8 cellular contexts compared by ENCODE assay signal in genomic region chr2:15560404-15560987, GRCh38. TPM values are rescaled to one million over a fixed set of nuclear protein-coding genes. Genes with fewer than 3 reads are reported as not detected.
A peak's percentile ranks its signal among the peaks of the same experiment; 100 is the strongest.
DNase-seq lines count a peak whose midpoint lies in the region; ATAC-seq, FAIRE-seq and TF ChIP-seq lines count a peak whose summit lies in the region.

No MANE protein-coding gene starts in this region.

- BruUV-seq in PC-9 (replicated peaks; lab: Mats Ljungman, UMichigan), result TSS peak; percentile 51

- CTCF ChIA-PET in CD8-positive, alpha-beta memory T cell (lab: Charles Lee), result interaction anchor here (1.8 kb wide), 1 partner anchor 12 kb away, joined by 4 read pairs; no protein-coding TSS in a partner anchor
- CTCF ChIA-PET in PC-9 (lab: Charles Lee), result no interaction called here

- dilution Hi-C loops in keratinocyte (cut with MboI; ENCODE audit: extremely low pct_ligation_motif_present, low sequenced_read_pairs), result no loop called here

- ATAC-seq in GM19372 (IDR thresholded peaks at IDR 0.05; ENCODE audit: low read depth, unreplicated experiment), result peak; percentile 31
- ATAC-seq in HG03378 (IDR thresholded peaks at IDR 0.05; ENCODE audit: unreplicated experiment), result peak; percentile 43

- no peak for FAIRE-seq in keratinocyte (lab: Jason Lieb, UNC)

- H2AFZ ChIP-seq in PC-9 (peak overlapping the region; percentile 100), keratinocyte (ENCODE audit: control insufficient read depth, low read length) (peak overlapping the region; percentile 99), smooth muscle cell (ENCODE audit: low read depth) (peak overlapping the region; percentile 52)

- H3F3A ChIP-seq in PC-9 (ENCODE audit: insufficient read depth, low read depth) (no peaks in the 10 kb centered on the region), smooth muscle cell (ENCODE audit: low read depth) (peaks cover 4% of the 10 kb centered on the region)

- H3K36me3 ChIP-seq in CD8-positive, alpha-beta memory T cell (ENCODE audit: insufficient read depth, low read length), result peaks cover 6% of the 10 kb centered on the region
- H3K36me3 ChIP-seq in PC-9 (ENCODE audit: low read depth), result no peaks in the 10 kb centered on the region
- H3K36me3 ChIP-seq in breast epithelium, result no peaks in the 10 kb centered on the region
- H3K36me3 ChIP-seq in keratinocyte (ENCODE audit: control insufficient read depth in 2 of 2, extremely low read depth in 1 of 2, insufficient read depth in 2 of 2, low read length in 2 of 2), result peaks cover 0 to 3% of the 10 kb centered on the region in 2 experiments
- no peaks in the 10 kb centered on the region for H3K36me3 ChIP-seq in smooth muscle cell (ENCODE audit: low read depth)

- H3K9me3 Mint-ChIP-seq in CD8-positive, alpha-beta memory T cell, result no peaks in the 10 kb centered on the region

- peak overlapping the region; percentile 95 to 100 (median 100) for H3K4me3 Mint-ChIP-seq in CD8-positive, alpha-beta memory T cell

- WGBS in smooth muscle cell (ENCODE audit: low lambda C conversion rate), result 2% methylated on average over 24 of the region's 28 CpGs

- H3K4me1 Mint-ChIP-seq in CD8-positive, alpha-beta memory T cell, result peaks cover 37 to 49% (median 40%) of the 10 kb centered on the region in 3 donors

- POLR2A ChIA-PET in CD8-positive, alpha-beta memory T cell (lab: Charles Lee), result no interaction called here
- POLR2A ChIA-PET in PC-9 (lab: Charles Lee; ENCODE audit: unreplicated experiment), result no interaction called here

- H3K4me2 ChIP-seq in PC-9 (peak overlapping the region; percentile 100), keratinocyte (ENCODE audit: control insufficient read depth, extremely low read depth, insufficient read depth, low read depth, low read length) (peak overlapping the region; percentile 95), smooth muscle cell (peak overlapping the region; percentile 98)

- no peaks in the 10 kb centered on the region for H3K9me1 ChIP-seq in keratinocyte (ENCODE audit: control insufficient read depth, extremely low read depth, insufficient read depth, low read length)

- H3K79me2 ChIP-seq in PC-9 (ENCODE audit: low read depth), result peaks cover 41% of the 10 kb centered on the region
- H3K79me2 ChIP-seq in keratinocyte (ENCODE audit: control insufficient read depth, insufficient read depth, low read length), result peaks cover 40% of the 10 kb centered on the region
- peaks cover 54% of the 10 kb centered on the region for H3K79me2 ChIP-seq in smooth muscle cell (ENCODE audit: low read depth)

- H3K36me3 Mint-ChIP-seq in CD8-positive, alpha-beta memory T cell, result peaks cover 0 to 21% (median 1%) of the 10 kb centered on the region in 3 donors

- peak overlapping the region; percentile 91 to 100 (median 98) for H3K27ac Mint-ChIP-seq in CD8-positive, alpha-beta memory T cell

- H4K20me1 ChIP-seq in PC-9 (ENCODE audit: insufficient read depth), result peaks cover 9% of the 10 kb centered on the region; the same call in 1 of the 2 replicates
- no peaks in the 10 kb centered on the region for H4K20me1 ChIP-seq in keratinocyte (ENCODE audit: control insufficient read depth, extremely low read depth, insufficient read depth, low read length)
- peaks cover 31% of the 10 kb centered on the region for H4K20me1 ChIP-seq in smooth muscle cell (ENCODE audit: low read depth)

- H3K27me3 Mint-ChIP-seq in CD8-positive, alpha-beta memory T cell, result peaks cover 6 to 8% of the 10 kb centered on the region in 2 donors

- peak overlapping the region; percentile 87 for H3K9ac ChIP-seq in keratinocyte (ENCODE audit: control insufficient read depth, extremely low read depth, insufficient read depth, low read length)
- H3K9ac ChIP-seq in smooth muscle cell (ENCODE audit: low read depth), result peak overlapping the region; percentile 99

- no peaks in the 10 kb centered on the region for H3K27me3 ChIP-seq in CD8-positive, alpha-beta memory T cell (ENCODE audit: insufficient read depth, low read length, poor library complexity, severe bottlenecking)
- H3K27me3 ChIP-seq in PC-9 (ENCODE audit: insufficient read depth, low read depth), result no peaks in the 10 kb centered on the region
- H3K27me3 ChIP-seq in breast epithelium, result no peaks in the 10 kb centered on the region
- no peaks in the 10 kb centered on the region for H3K27me3 ChIP-seq in keratinocyte (ENCODE audit: control insufficient read depth, extremely low read depth, insufficient read depth, low read length)
- peaks cover 3% of the 10 kb centered on the region for H3K27me3 ChIP-seq in smooth muscle cell (ENCODE audit: low read depth)

- intact Hi-C loops in PC-9 (cut with micrococcal nuclease; ENCODE audit: unreplicated experiment) (no loop called here), breast epithelium (cut with DNase I; ENCODE audit: low total_unique reads) (no loop called here)

- H3K9me3 ChIP-seq in CD8-positive, alpha-beta memory T cell (ENCODE audit: low read length), result no peaks in the 10 kb centered on the region
- H3K9me3 ChIP-seq in PC-9 (ENCODE audit: insufficient read depth, low read depth) (no peaks in the 10 kb centered on the region), breast epithelium (no peaks in the 10 kb centered on the region), keratinocyte (ENCODE audit: control insufficient read depth, low read depth, low read length) (no peaks in the 10 kb centered on the region), smooth muscle cell (replicated peaks; ENCODE audit: low read depth) (no peaks in the 10 kb centered on the region)

- peak overlapping the region; percentile 72 for H3K27ac ChIP-seq in CD8-positive, alpha-beta memory T cell (ENCODE audit: low read depth, low read length)
- no peak overlapping the region for H3K27ac ChIP-seq in PC-9
- peak overlapping the region; percentile 78 to 85 for H3K27ac ChIP-seq in breast epithelium
- peak overlapping the region; percentile 83 for H3K27ac ChIP-seq in keratinocyte (ENCODE audit: control insufficient read depth, insufficient read depth, low read length)
- peak overlapping the region; percentile 99 for H3K27ac ChIP-seq in smooth muscle cell (ENCODE audit: low read depth)

- TF ChIP-seq POLR2A in breast epithelium (IDR thresholded peaks at IDR 0.05), result no peak

- peaks cover 12% of the 10 kb centered on the region for H3K4me1 ChIP-seq in CD8-positive, alpha-beta memory T cell (ENCODE audit: insufficient read depth, low read length)
- peaks cover 10% of the 10 kb centered on the region for H3K4me1 ChIP-seq in PC-9 (replicated peaks; ENCODE audit: insufficient read depth)
- no peaks in the 10 kb centered on the region for H3K4me1 ChIP-seq in breast epithelium
- peaks cover 20% of the 10 kb centered on the region for H3K4me1 ChIP-seq in keratinocyte (ENCODE audit: control insufficient read depth, extremely low read depth, insufficient read depth, low read length)
- peaks cover 7% of the 10 kb centered on the region for H3K4me1 ChIP-seq in smooth muscle cell (ENCODE audit: low read depth)

- DNase-seq in CD8-positive, alpha-beta memory T cell, result peak in 2 of 5 donors; percentile 15 to 48
- DNase-seq in PC-9 (peak in 1 of 2 experiments; percentile 20), breast epithelium (ENCODE audit: low spot score in 2 of 2) (no peak), keratinocyte (ENCODE audit: low read depth, low spot score) (no peak), smooth muscle cell (lab: John Stamatoyannopoulos, UW; ENCODE audit: unreplicated experiment) (no peak), SKM-1 treated with dmso at 0.1 percent for 144 hours (lab: John Stamatoyannopoulos, UW; ENCODE audit: unreplicated experiment) (no peak)

- H3K9me2 ChIP-seq in PC-9 (ENCODE audit: insufficient read depth), result no peaks in the 10 kb centered on the region

- no peak for TF ChIP-seq CTCF in PC-9 (conservative IDR thresholded peaks at IDR 0.05)
- TF ChIP-seq CTCF in breast epithelium (IDR thresholded peaks at IDR 0.05), result no peak
- TF ChIP-seq CTCF in keratinocyte (optimal IDR thresholded peaks at IDR 0.05 in 1 of 3, IDR thresholded peaks at IDR 0.05 in 1 of 3, conservative IDR thresholded peaks at IDR 0.05 in 1 of 3; ENCODE audit: extremely low read depth in 1 of 3, insufficient read depth in 2 of 3, low read length in 3 of 3), result no peak
- no peak for TF ChIP-seq CTCF in smooth muscle cell (IDR thresholded peaks at IDR 0.05; ENCODE audit: borderline replicate concordance, insufficient read depth, poor library complexity, severe bottlenecking)

- H3K4me3 ChIP-seq in CD8-positive, alpha-beta memory T cell (ENCODE audit: low read length), result peak overlapping the region; percentile 71
- peak overlapping the region; percentile 75 for H3K4me3 ChIP-seq in PC-9
- peak overlapping the region; percentile 90 to 98 (median 92) for H3K4me3 ChIP-seq in breast epithelium
- peak overlapping the region; percentile 92 to 94 (median 94) for H3K4me3 ChIP-seq in keratinocyte (ENCODE audit: control insufficient read depth in 2 of 3, extremely low read depth in 1 of 3, insufficient read depth in 2 of 3, low read depth in 1 of 3, low read length in 3 of 3)
- peak overlapping the region; percentile 94 for H3K4me3 ChIP-seq in smooth muscle cell

RNA-seq across cellular contexts. Expression of gene NBAS, which starts 0.6 kb away (rescaled TPM):
- 10 to 100 TPM; 30.6 to 34.1 TPM for total RNA-seq in CD8-positive, alpha-beta memory T cell
- polyA plus RNA-seq in CD8-positive, alpha-beta memory T cell, result 22.0 TPM
- total RNA-seq in PC-9 (2021), result 28.8 and 28.9 TPM in 2 replicates
- 10 to 100 TPM; 44.9 to 59.1 (median 45.1) TPM for total RNA-seq in breast epithelium
- 24.5 to 28.1 TPM (median 27.9 TPM) in 3 replicates for polyA plus RNA-seq in keratinocyte
- polyA plus RNA-seq in keratinocyte (2011; ENCODE audit: low read depth), result 15.7 TPM
- 10.5 and 15.0 TPM in 2 replicates for polyA plus RNA-seq in keratinocyte (2011; cell fraction: cytosol; rRNA removed)
- 56.1 and 56.3 TPM in 2 replicates for polyA plus RNA-seq in keratinocyte (2011; cell fraction: nucleus; rRNA removed)
- 21.5 and 29.9 TPM in 2 replicates for polyA plus RNA-seq in keratinocyte (2012; ENCODE audit: low replicate concordance)
- polyA minus RNA-seq in keratinocyte, result 47.7 to 84.9 TPM (median 70.4 TPM) in 3 replicates
- 26.5 TPM for polyA minus RNA-seq in keratinocyte (2011; cell fraction: cytosol; rRNA and poly(A)+ RNA removed)
- 69.6 and 114 TPM in 2 replicates for polyA minus RNA-seq in keratinocyte (2011; cell fraction: nucleus; rRNA and poly(A)+ RNA removed)
- total RNA-seq in smooth muscle cell, result 51.1 and 72.0 TPM in 2 replicates
- polyA plus RNA-seq in smooth muscle cell, result 28.8 and 31.2 TPM in 2 replicates

RNA-seq across cellular contexts. Expression of gene DDX1, which starts 31.2 kb away (rescaled TPM):
- 100 to 1,000 TPM; 132 to 137 TPM for total RNA-seq in CD8-positive, alpha-beta memory T cell
- 54.1 TPM for polyA plus RNA-seq in CD8-positive, alpha-beta memory T cell
- total RNA-seq in PC-9 (2021) (54.2 and 70.7 TPM in 2 replicates), breast epithelium (10 to 100 TPM; 57.4 to 72.6 (median 71.0) TPM), smooth muscle cell (71.3 and 79.2 TPM in 2 replicates)
- polyA plus RNA-seq in keratinocyte (73.9 to 140 TPM (median 104 TPM) in 3 replicates), smooth muscle cell (78.7 and 80.0 TPM in 2 replicates)
- polyA plus RNA-seq in keratinocyte (2011; ENCODE audit: low read depth), result 131 TPM
- 80.0 and 140 TPM in 2 replicates for polyA plus RNA-seq in keratinocyte (2011; cell fraction: cytosol; rRNA removed)
- polyA plus RNA-seq in keratinocyte (2011; cell fraction: nucleus; rRNA removed), result 88.1 and 123 TPM in 2 replicates
- polyA plus RNA-seq in keratinocyte (2012; ENCODE audit: low replicate concordance), result 70.7 and 98.6 TPM in 2 replicates
- polyA minus RNA-seq in keratinocyte, result 9.6 to 79.2 TPM (median 28.2 TPM) in 3 replicates
- polyA minus RNA-seq in keratinocyte (2011; cell fraction: cytosol; rRNA and poly(A)+ RNA removed), result 45.5 TPM
- polyA minus RNA-seq in keratinocyte (2011; cell fraction: nucleus; rRNA and poly(A)+ RNA removed), result 26.5 and 57.1 TPM in 2 replicates
